9 cellular contexts compared by ENCODE assay signal in genomic region chr2:84894131-84894586, GRCh38. TPM values are rescaled to one million over a fixed set of nuclear protein-coding genes. Genes with fewer than 3 reads are reported as not detected.
A peak's percentile ranks its signal among the peaks of the same experiment; 100 is the strongest.
DNase-seq lines count a peak whose midpoint lies in the region; ATAC-seq and TF ChIP-seq lines count a peak whose summit lies in the region.
"Had no signal": no experiment of that assay in that cellular context is flagged by ENCODE, and none has a peak within 500 bp of the region (broad histone marks: within the 10 kb centered on the region; RNA-seq: fewer than 3 reads in every experiment).

No MANE protein-coding gene starts in this region.

- H3K4me1 ChIP-seq in SK-N-SH (ENCODE audit: control insufficient read depth in 1 of 2, insufficient read depth in 2 of 2, low read depth in 1 of 2, low read length in 1 of 2) (peaks cover 0 to 43% of the 10 kb centered on the region in 2 experiments; a peak in 3 of 4 replicates), body of pancreas (peaks cover 11% of the 10 kb centered on the region)

- POLR2A ChIA-PET in SK-N-SH (lab: Yijun Ruan, JAX) = no interaction called here

- intact Hi-C loops in body of pancreas (cut with DNase I) = no loop called here
- intact Hi-C loops in sciatic nerve (cut with DNase I) = no loop called here

- peaks cover 51% of the 10 kb centered on the region for H3F3A ChIP-seq in SK-N-SH (replicated peaks; ENCODE audit: insufficient read depth)

- H4K20me1 ChIP-seq in SK-N-SH (ENCODE audit: insufficient read depth) = no peaks in the 10 kb centered on the region

- TF ChIP-seq EP300 in SK-N-SH (IDR thresholded peaks at IDR 0.05; ENCODE audit: borderline replicate concordance in 1 of 2, low read depth in 1 of 2, low read length in 1 of 2) = no peak

- CTCF ChIA-PET in SK-N-SH (lab: Yijun Ruan, JAX) = interaction anchor here (1.8 to 2.4 kb wide), 2 partner anchors 12 to 32 kb away, joined by 10 read pairs; no protein-coding TSS in a partner anchor

- TF ChIP-seq RAD21 in SK-N-SH (IDR thresholded peaks at IDR 0.05; ENCODE audit: low read length) = no peak

- no peaks in the 10 kb centered on the region for H3K79me2 ChIP-seq in SK-N-SH (ENCODE audit: insufficient read depth)

- H3K4me3 ChIP-seq in SK-N-SH (ENCODE audit: low read depth in 2 of 2, low read length in 1 of 2) (no peak overlapping the region), body of pancreas (no peak overlapping the region)

- H3K4me2 ChIP-seq in SK-N-SH = no peak overlapping the region

- ATAC-seq in SK-N-SH treated with all-trans-retinoic acid at 6 μM for 48 hours (no peak), body of pancreas (peak; percentile 11), sciatic nerve (peak; percentile 7), HG02623 (IDR thresholded peaks at IDR 0.05; ENCODE audit: unreplicated experiment) (no peak)

- no peaks in the 10 kb centered on the region for H3K9me3 ChIP-seq in SK-N-SH
- no peaks in the 10 kb centered on the region for H3K9me3 ChIP-seq in body of pancreas

- WGBS in SK-N-SH (ENCODE audit: low lambda C conversion rate) = 84% methylated on average over 6 of the region's 6 CpGs
- 67 to 78% methylated on average over 5 to 6 of the region's 6 CpGs for WGBS in body of pancreas, 2 donors

- no peak for TF ChIP-seq CTCF in SK-N-SH (IDR thresholded peaks at IDR 0.05)
- TF ChIP-seq CTCF in body of pancreas (IDR thresholded peaks at IDR 0.05) = no peak

- H3K27ac ChIP-seq in SK-N-SH (ENCODE audit: low read depth in 2 of 2, low read length in 1 of 2) = peak overlapping the region in 1 of 2 experiments; percentile 71; a peak in 2 of 4 replicates
- no peak overlapping the region for H3K27ac ChIP-seq in body of pancreas

- H3K9me2 ChIP-seq in SK-N-SH = no peaks in the 10 kb centered on the region

- H3K27me3 ChIP-seq in SK-N-SH (ENCODE audit: insufficient read depth) (no peaks in the 10 kb centered on the region), body of pancreas (no peaks in the 10 kb centered on the region)

- no peaks in the 10 kb centered on the region for H3K36me3 ChIP-seq in SK-N-SH (replicated peaks in 1 of 2; ENCODE audit: control insufficient read depth in 1 of 2, insufficient read depth in 2 of 2, low read length in 1 of 2)
- H3K36me3 ChIP-seq in body of pancreas (replicated peaks in 1 of 2; ENCODE audit: insufficient read depth in 1 of 2, low read depth in 2 of 2) = no peaks in the 10 kb centered on the region

- no peak overlapping the region for H3K9ac ChIP-seq in SK-N-SH

- no peak for DNase-seq in SK-N-SH
- DNase-seq in NCI-H345 (lab: John Stamatoyannopoulos, UW) = peak; percentile 55
- DNase-seq in body of pancreas = peak in 1 of 4 donors; percentile 51
- DNase-seq in sciatic nerve (ENCODE audit: low spot score) = no peak
- no peak for DNase-seq in NCI-H1436 (lab: John Stamatoyannopoulos, UW)
- DNase-seq in AG08395 (ENCODE audit: low spot score) = no peak
- DNase-seq: foreskin melanocyte had no signal

- peak overlapping the region; percentile 86; the same call in 1 of the 2 replicates for H2AFZ ChIP-seq in SK-N-SH (ENCODE audit: low read depth)

- TF ChIP-seq POLR2A in body of pancreas (IDR thresholded peaks at IDR 0.05) = no peak

TF ChIP-seq in SK-N-SH, 30 proteins besides CTCF, POLR2A, EP300 and RAD21:
- no peak for TF ChIP-seq JUND (IDR thresholded peaks at IDR 0.05)
- no peak for TF ChIP-seq SIN3A (IDR thresholded peaks at IDR 0.05; ENCODE audit: borderline replicate concordance, low read depth, low read length)
- no peak for TF ChIP-seq TCF12 (IDR thresholded peaks at IDR 0.05)
- no peak for TF ChIP-seq POLR2AphosphoS5 (IDR thresholded peaks at IDR 0.05; ENCODE audit: low read depth, low read length)
- TF ChIP-seq GATA2 (CRISPR knock-in tag; IDR thresholded peaks at IDR 0.05) = no peak
- TF ChIP-seq ELF1 (IDR thresholded peaks at IDR 0.05) = no peak
- no peak for TF ChIP-seq TAF1 (IDR thresholded peaks at IDR 0.05; ENCODE audit: borderline replicate concordance, low read depth, low read length)
- no peak for TF ChIP-seq TEAD4 (IDR thresholded peaks at IDR 0.05; ENCODE audit: borderline replicate concordance, insufficient read depth)
- TF ChIP-seq RXRA (IDR thresholded peaks at IDR 0.05; ENCODE audit: borderline replicate concordance, low read depth) = no peak
- no peak for TF ChIP-seq CHD2 (IDR thresholded peaks at IDR 0.05; ENCODE audit: low read length, partially characterized antibody)
- TF ChIP-seq YY1 (IDR thresholded peaks at IDR 0.05; ENCODE audit: low read depth) = no peak
- TF ChIP-seq FOXJ3 (CRISPR knock-in tag; IDR thresholded peaks at IDR 0.05) = no peak
- TF ChIP-seq RFX5 (IDR thresholded peaks at IDR 0.05; ENCODE audit: low read length) = no peak
TF ChIP-seq in SK-N-SH: peak in this region for 0.

TF ChIP-seq in SK-N-SH treated with all-trans-retinoic acid at 6 μM for 48 hours, 23 proteins besides CTCF, POLR2A, EP300 and RAD21:
- no peak for TF ChIP-seq TCF4 (CRISPR knock-in tag; IDR thresholded peaks at IDR 0.05; ENCODE audit: borderline replicate concordance)
- no peak for TF ChIP-seq BACH2 (CRISPR knock-in tag; IDR thresholded peaks at IDR 0.05; ENCODE audit: borderline replicate concordance)
- TF ChIP-seq PATZ1 (CRISPR knock-in tag; IDR thresholded peaks at IDR 0.05; ENCODE audit: borderline replicate concordance) = no peak
- TF ChIP-seq CSDC2 (CRISPR knock-in tag; IDR thresholded peaks at IDR 0.05) = no peak
- no peak for TF ChIP-seq ZC3H10 (CRISPR knock-in tag; IDR thresholded peaks at IDR 0.05)
- no peak for TF ChIP-seq RARB (CRISPR knock-in tag; IDR thresholded peaks at IDR 0.05)
- TF ChIP-seq TSHZ2 (CRISPR knock-in tag; IDR thresholded peaks at IDR 0.05) = no peak
- no peak for TF ChIP-seq ESRRG (CRISPR knock-in tag; IDR thresholded peaks at IDR 0.05)
- no peak for TF ChIP-seq ZNF8 (CRISPR knock-in tag; IDR thresholded peaks at IDR 0.05)
- TF ChIP-seq GLIS3 (CRISPR knock-in tag; IDR thresholded peaks at IDR 0.05) = no peak
- TF ChIP-seq SNAI2 (CRISPR knock-in tag; IDR thresholded peaks at IDR 0.05) = no peak
- TF ChIP-seq ISL1 (CRISPR knock-in tag; IDR thresholded peaks at IDR 0.05) = no peak
- TF ChIP-seq ZNF565 (CRISPR knock-in tag; conservative IDR thresholded peaks at IDR 0.05; ENCODE audit: low read depth) = no peak
- TF ChIP-seq CREB5 (CRISPR knock-in tag; IDR thresholded peaks at IDR 0.05; ENCODE audit: low read depth) = no peak

RNA-seq across cellular contexts. Expression of gene TMSB10, which starts 11.3 kb away (rescaled TPM):
- polyA plus RNA-seq in SK-N-SH (2012; rRNA removed) = 3,924 and 7,920 TPM in 2 replicates
- 5,618 and 8,173 TPM in 2 replicates for polyA plus RNA-seq in SK-N-SH (2012; cell fraction: cytosol; rRNA removed)
- 1,784 and 3,464 TPM in 2 replicates for polyA plus RNA-seq in SK-N-SH (2012; cell fraction: nucleus; rRNA removed)
- 100 to 1,000 TPM; 672 to 866 TPM for total RNA-seq in body of pancreas
- total RNA-seq in sciatic nerve = 1,367 TPM

RNA-seq across cellular contexts. Expression of gene TRABD2A, which starts 13.3 kb away (rescaled TPM):
- polyA plus RNA-seq in SK-N-SH (2012; rRNA removed) = 3.0 and 3.8 TPM in 2 replicates
- 2.4 and 3.6 TPM in 2 replicates for polyA plus RNA-seq in SK-N-SH (2012; cell fraction: cytosol; rRNA removed)
- 2.2 TPM in 2 replicates for polyA plus RNA-seq in SK-N-SH (2012; cell fraction: nucleus; rRNA removed)
- total RNA-seq in body of pancreas (1 to 10 TPM in 1 of 2 donors, under 1 TPM in 1; 0.52 to 5.3 TPM), sciatic nerve (2.1 TPM)

Comparison
In these comparisons a context has a peak if more than half of its experiments do, and no peak if none do; other contexts are left out.
1. ATAC-seq: peak in body of pancreas (single experiment) and sciatic nerve (single experiment); none in SK-N-SH treated with all-trans-retinoic acid at 6 μM for 48 hours (single experiment) and HG02623 (single experiment).